ENCODE assay signal across 28 cellular contexts in the genomic region with DNA sequence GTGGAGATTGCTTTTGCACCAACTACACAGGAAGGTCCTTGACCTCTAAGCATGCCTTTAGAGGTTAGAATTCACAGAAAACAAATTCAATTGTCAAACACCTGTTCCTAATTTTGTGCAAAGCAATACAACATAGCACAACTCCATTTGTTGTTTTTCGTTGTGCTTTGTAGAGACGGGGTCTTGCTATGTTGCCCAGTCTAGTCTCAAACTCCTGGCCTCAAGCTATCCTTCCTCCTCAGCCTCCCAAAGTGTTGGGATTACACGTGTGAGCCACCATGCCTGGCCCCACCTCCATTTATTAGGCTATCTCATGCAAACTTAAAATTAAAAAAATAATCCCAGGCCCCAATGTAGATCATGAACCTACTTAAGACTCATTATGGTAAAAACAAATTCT. TPM values are rescaled to one million over a fixed set of nuclear protein-coding genes. Genes with fewer than 3 reads are reported as not detected.
A peak's percentile ranks its signal among the peaks of the same experiment; 100 is the strongest.
DNase-seq lines count a peak whose midpoint lies in the region; ATAC-seq and TF ChIP-seq lines count a peak whose summit lies in the region.
"Had no signal": no experiment of that assay in that cellular context is flagged by ENCODE, and none has a peak within 500 bp of the region (broad histone marks: within the 10 kb centered on the region; RNA-seq: fewer than 3 reads in every experiment).

No MANE protein-coding gene starts in this region.

- no peak for ATAC-seq in activated CD8-positive, alpha-beta T cell treated with anti-CD3 and anti-CD28 coated beads for 36 hours
- ATAC-seq in activated CD8-positive, alpha-beta T cell treated with anti-CD3 and anti-CD28 coated beads, Interleukin-2, amount 10 ng/mL, durations not matched to agents 7 days and 5 days = no peak
- ATAC-seq in HG03442 (IDR thresholded peaks at IDR 0.05; ENCODE audit: unreplicated experiment) = no peak
- ATAC-seq: activated CD8-positive, alpha-beta memory T cell treated with anti-CD3 and anti-CD28 coated beads, Interleukin-2, amount 10 ng/mL, durations not matched to agents 7 days and 5 days; gastroesophageal sphincter; left cardiac atrium; mucosa of descending colon; stimulated activated memory B cell treated with anti-CD40 and anti-IgM and Interleukin-4, amounts not matched to agents 10 μg/mL and 1 μg/mL and 100 μg/mL, for 72 hours; upper lobe of right lung had no signal

- intact Hi-C loops in activated CD8-positive, alpha-beta T cell treated with anti-CD3 and anti-CD28 coated beads for 36 hours (cut with micrococcal nuclease) = no loop called here

- no peak for TF ChIP-seq CTCF in activated CD8-positive, alpha-beta T cell treated with anti-CD3 and anti-CD28 coated beads for 36 hours (IDR thresholded peaks at IDR 0.05)
- no peak for TF ChIP-seq CTCF in HEK293 (tag by site-specific recombination; IDR thresholded peaks at IDR 0.05)
- no peak for TF ChIP-seq CTCF in nephron progenitor cell (IDR thresholded peaks at IDR 0.05)

- DNase-seq in activated CD8-positive, alpha-beta T cell treated with anti-CD3 and anti-CD28 coated beads for 36 hours = no peak
- no peak for DNase-seq in activated CD8-positive, alpha-beta T cell treated with anti-CD3 and anti-CD28 coated beads, Interleukin-2, amount 10 ng/mL, durations not matched to agents 7 days and 5 days
- no peak for DNase-seq in activated naive CD8-positive, alpha-beta T cell treated with anti-CD3 and anti-CD28 coated beads for 36 hours
- DNase-seq in nephron progenitor cell (no peak), hepatic stellate cell (ENCODE audit: low spot score) (no peak), cortex of kidney (lab: John Stamatoyannopoulos, UW) (no peak)
- DNase-seq: activated CD8-positive, alpha-beta memory T cell treated with anti-CD3 and anti-CD28 coated beads, Interleukin-2, amount 10 ng/mL, durations not matched to agents 7 days and 5 days; activated naive CD4-positive, alpha-beta T cell treated with anti-CD3 and anti-CD28 coated beads for 36 hours; AML-193; anterior cingulate cortex; CD4-positive, alpha-beta T cell; hypothalamus; Kasumi-1; left cardiac atrium; mucosa of descending colon; NCI-H1436 treated with DMSO at 0.1 percent for 48 hours; NCI-H226; NCI-H526 treated with DMSO at 0.1 percent for 48 hours; ovary; SIG-M5; upper lobe of right lung had no signal

- no peak overlapping the region for H3K4me3 ChIP-seq in HEK293 (ENCODE audit: low read depth, low read length)
- H3K4me3 ChIP-seq: gastroesophageal sphincter, lung, mucosa of descending colon, ovary, suprapubic skin, upper lobe of right lung had no signal

- H3K27me3 Mint-ChIP-seq in activated CD8-positive, alpha-beta T cell treated with anti-CD3 and anti-CD28 coated beads for 36 hours = no peaks in the 10 kb centered on the region
- no peaks in the 10 kb centered on the region for H3K27me3 Mint-ChIP-seq in activated CD8-positive, alpha-beta T cell treated with anti-CD3 and anti-CD28 coated beads, Interleukin-2, amount 10 ng/mL, durations not matched to agents 7 days and 5 days (ENCODE audit: low read depth)
- no peaks in the 10 kb centered on the region for H3K27me3 Mint-ChIP-seq in activated naive CD8-positive, alpha-beta T cell treated with anti-CD3 and anti-CD28 coated beads for 36 hours
- peaks cover 3% of the 10 kb centered on the region for H3K27me3 Mint-ChIP-seq in nephron progenitor cell (ENCODE audit: low read depth, poor library complexity)
- H3K27me3 Mint-ChIP-seq: activated CD8-positive, alpha-beta memory T cell treated with anti-CD3 and anti-CD28 coated beads, Interleukin-2, amount 10 ng/mL, durations not matched to agents 7 days and 5 days; CD4-positive, alpha-beta T cell; stimulated activated memory B cell treated with anti-CD40 and anti-IgM and Interleukin-4, amounts not matched to agents 10 μg/mL and 1 μg/mL and 100 μg/mL, for 72 hours had no signal

- H3K9me3 ChIP-seq in HEK293 (ENCODE audit: control insufficient read depth, insufficient read depth, low read depth, low read length) = no peaks in the 10 kb centered on the region
- H3K9me3 ChIP-seq: gastroesophageal sphincter, mucosa of descending colon, ovary, suprapubic skin, upper lobe of right lung had no signal

- H3K4me1 ChIP-seq in HEK293 (ENCODE audit: control insufficient read depth, insufficient read depth, low read length) = no peaks in the 10 kb centered on the region

- peak overlapping the region; percentile 48 for H3K27ac Mint-ChIP-seq in activated CD8-positive, alpha-beta T cell treated with anti-CD3 and anti-CD28 coated beads for 36 hours
- H3K27ac Mint-ChIP-seq in activated CD8-positive, alpha-beta T cell treated with anti-CD3 and anti-CD28 coated beads, Interleukin-2, amount 10 ng/mL, durations not matched to agents 7 days and 5 days = no peak overlapping the region
- peak overlapping the region; percentile 16 for H3K27ac Mint-ChIP-seq in activated naive CD8-positive, alpha-beta T cell treated with anti-CD3 and anti-CD28 coated beads for 36 hours
- peak overlapping the region; percentile 57 for H3K27ac Mint-ChIP-seq in nephron progenitor cell
- H3K27ac Mint-ChIP-seq: CD4-positive, alpha-beta T cell; nephron; stimulated activated memory B cell treated with anti-CD40 and anti-IgM and Interleukin-4, amounts not matched to agents 10 μg/mL and 1 μg/mL and 100 μg/mL, for 72 hours had no signal

- H3K27ac ChIP-seq in HEK293 (ENCODE audit: extremely low read depth, low read depth, low read length) = no peak overlapping the region
- H3K27ac ChIP-seq: gastroesophageal sphincter, ovary, suprapubic skin, upper lobe of right lung had no signal

- H3K36me3 ChIP-seq in HEK293 (ENCODE audit: control insufficient read depth in 2 of 2, insufficient read depth in 1 of 2, low read length in 2 of 2) = peaks cover 7 to 92% of the 10 kb centered on the region in 2 experiments
- H3K36me3 ChIP-seq: ovary had no signal

- no peaks in the 10 kb centered on the region for H3K9me3 Mint-ChIP-seq in activated CD8-positive, alpha-beta T cell treated with anti-CD3 and anti-CD28 coated beads for 36 hours
- no peaks in the 10 kb centered on the region for H3K9me3 Mint-ChIP-seq in activated CD8-positive, alpha-beta T cell treated with anti-CD3 and anti-CD28 coated beads, Interleukin-2, amount 10 ng/mL, durations not matched to agents 7 days and 5 days (ENCODE audit: insufficient read depth)
- no peaks in the 10 kb centered on the region for H3K9me3 Mint-ChIP-seq in activated naive CD8-positive, alpha-beta T cell treated with anti-CD3 and anti-CD28 coated beads for 36 hours
- no peaks in the 10 kb centered on the region for H3K9me3 Mint-ChIP-seq in nephron progenitor cell
- H3K9me3 Mint-ChIP-seq: activated naive CD4-positive, alpha-beta T cell treated with anti-CD3 and anti-CD28 coated beads for 36 hours; CD4-positive, alpha-beta T cell; nephron; stimulated activated memory B cell treated with anti-CD40 and anti-IgM and Interleukin-4, amounts not matched to agents 10 μg/mL and 1 μg/mL and 100 μg/mL, for 72 hours had no signal

- H3K4me1 Mint-ChIP-seq in activated CD8-positive, alpha-beta T cell treated with anti-CD3 and anti-CD28 coated beads for 36 hours (ENCODE audit: low read depth) = peaks cover 27% of the 10 kb centered on the region
- H3K4me1 Mint-ChIP-seq in activated CD8-positive, alpha-beta T cell treated with anti-CD3 and anti-CD28 coated beads, Interleukin-2, amount 10 ng/mL, durations not matched to agents 7 days and 5 days (ENCODE audit: low read depth) = peaks cover 23% of the 10 kb centered on the region
- H3K4me1 Mint-ChIP-seq in activated naive CD8-positive, alpha-beta T cell treated with anti-CD3 and anti-CD28 coated beads for 36 hours = peaks cover 27% of the 10 kb centered on the region
- H3K4me1 Mint-ChIP-seq in nephron progenitor cell = peaks cover 11% of the 10 kb centered on the region

- POLR2A ChIA-PET in activated CD8-positive, alpha-beta T cell treated with anti-CD3 and anti-CD28 coated beads for 36 hours (lab: Charles Lee) = interaction anchor here (1.0 to 1.4 kb wide), 2 partner anchors 15 to 55 kb away, joined by 3 to 5 read pairs; no protein-coding TSS in a partner anchor
- POLR2A ChIA-PET in activated CD8-positive, alpha-beta T cell treated with anti-CD3 and anti-CD28 coated beads, Interleukin-2, amount 10 ng/mL, durations not matched to agents 7 days and 5 days (lab: Charles Lee) = no interaction called here
- POLR2A ChIA-PET in HEK293 (lab: Yijun Ruan, JAX) = no interaction called here

- peaks cover 68% of the 10 kb centered on the region for H3K36me3 Mint-ChIP-seq in activated CD8-positive, alpha-beta T cell treated with anti-CD3 and anti-CD28 coated beads for 36 hours (ENCODE audit: low read depth)
- peaks cover 75% of the 10 kb centered on the region for H3K36me3 Mint-ChIP-seq in activated CD8-positive, alpha-beta T cell treated with anti-CD3 and anti-CD28 coated beads, Interleukin-2, amount 10 ng/mL, durations not matched to agents 7 days and 5 days (ENCODE audit: low read depth)
- peaks cover 49% of the 10 kb centered on the region for H3K36me3 Mint-ChIP-seq in activated naive CD8-positive, alpha-beta T cell treated with anti-CD3 and anti-CD28 coated beads for 36 hours
- peaks cover 80% of the 10 kb centered on the region for H3K36me3 Mint-ChIP-seq in nephron progenitor cell (ENCODE audit: low read depth)

- no peak overlapping the region for H3K4me3 Mint-ChIP-seq in activated CD8-positive, alpha-beta T cell treated with anti-CD3 and anti-CD28 coated beads for 36 hours
- H3K4me3 Mint-ChIP-seq in activated CD8-positive, alpha-beta T cell treated with anti-CD3 and anti-CD28 coated beads, Interleukin-2, amount 10 ng/mL, durations not matched to agents 7 days and 5 days = no peak overlapping the region
- H3K4me3 Mint-ChIP-seq in activated naive CD8-positive, alpha-beta T cell treated with anti-CD3 and anti-CD28 coated beads for 36 hours = no peak overlapping the region
- H3K4me3 Mint-ChIP-seq in nephron progenitor cell = no peak overlapping the region
- H3K4me3 Mint-ChIP-seq: activated CD8-positive, alpha-beta memory T cell treated with anti-CD3 and anti-CD28 coated beads, Interleukin-2, amount 10 ng/mL, durations not matched to agents 7 days and 5 days; activated naive CD4-positive, alpha-beta T cell treated with anti-CD3 and anti-CD28 coated beads for 36 hours; CD4-positive, alpha-beta T cell; nephron; stimulated activated memory B cell treated with anti-CD40 and anti-IgM and Interleukin-4, amounts not matched to agents 10 μg/mL and 1 μg/mL and 100 μg/mL, for 72 hours had no signal

- CTCF ChIA-PET in activated CD8-positive, alpha-beta T cell treated with anti-CD3 and anti-CD28 coated beads for 36 hours (lab: Charles Lee) = interaction anchor here (1.5 to 2.6 kb wide), 2 partner anchors 13 to 99 kb away, joined by 3 to 7 read pairs; no protein-coding TSS in a partner anchor
- CTCF ChIA-PET in activated CD8-positive, alpha-beta T cell treated with anti-CD3 and anti-CD28 coated beads, Interleukin-2, amount 10 ng/mL, durations not matched to agents 7 days and 5 days (lab: Charles Lee) = interaction anchor here (1.0 kb wide), 1 partner anchor 99 kb away, joined by 3 read pairs; no protein-coding TSS in a partner anchor
- CTCF ChIA-PET in HEK293 (lab: Yijun Ruan, JAX) = no interaction called here

RNA-seq across cellular contexts. Expression of a gene that starts 6.0 kb away (rescaled TPM):
- 100 to 1,000 TPM; 107 to 111 TPM for total RNA-seq in activated CD8-positive, alpha-beta T cell treated with anti-CD3 and anti-CD28 coated beads for 36 hours
- 10 to 100 TPM; 49.1 to 52.4 TPM for total RNA-seq in activated CD8-positive, alpha-beta T cell treated with anti-CD3 and anti-CD28 coated beads, Interleukin-2, amount 10 ng/mL, durations not matched to agents 7 days and 5 days
- total RNA-seq in activated naive CD8-positive, alpha-beta T cell treated with anti-CD3 and anti-CD28 coated beads for 36 hours = 100 to 1,000 TPM; 120 to 121 TPM

RNA-seq across cellular contexts. Expression of a gene that starts 32.3 kb away (rescaled TPM):
- under 1 TPM; 0.27 to 0.76 TPM for total RNA-seq in activated CD8-positive, alpha-beta T cell treated with anti-CD3 and anti-CD28 coated beads for 36 hours
- 1 to 10 TPM in 1 of 2 experiments, under 1 TPM in 1; 0.81 to 1.9 TPM for total RNA-seq in activated CD8-positive, alpha-beta T cell treated with anti-CD3 and anti-CD28 coated beads, Interleukin-2, amount 10 ng/mL, durations not matched to agents 7 days and 5 days
- total RNA-seq in activated naive CD8-positive, alpha-beta T cell treated with anti-CD3 and anti-CD28 coated beads for 36 hours = under 1 TPM; 0.27 to 0.38 TPM
